Comparison of ENCODE assay signal across 10 cellular contexts in the genomic region with DNA sequence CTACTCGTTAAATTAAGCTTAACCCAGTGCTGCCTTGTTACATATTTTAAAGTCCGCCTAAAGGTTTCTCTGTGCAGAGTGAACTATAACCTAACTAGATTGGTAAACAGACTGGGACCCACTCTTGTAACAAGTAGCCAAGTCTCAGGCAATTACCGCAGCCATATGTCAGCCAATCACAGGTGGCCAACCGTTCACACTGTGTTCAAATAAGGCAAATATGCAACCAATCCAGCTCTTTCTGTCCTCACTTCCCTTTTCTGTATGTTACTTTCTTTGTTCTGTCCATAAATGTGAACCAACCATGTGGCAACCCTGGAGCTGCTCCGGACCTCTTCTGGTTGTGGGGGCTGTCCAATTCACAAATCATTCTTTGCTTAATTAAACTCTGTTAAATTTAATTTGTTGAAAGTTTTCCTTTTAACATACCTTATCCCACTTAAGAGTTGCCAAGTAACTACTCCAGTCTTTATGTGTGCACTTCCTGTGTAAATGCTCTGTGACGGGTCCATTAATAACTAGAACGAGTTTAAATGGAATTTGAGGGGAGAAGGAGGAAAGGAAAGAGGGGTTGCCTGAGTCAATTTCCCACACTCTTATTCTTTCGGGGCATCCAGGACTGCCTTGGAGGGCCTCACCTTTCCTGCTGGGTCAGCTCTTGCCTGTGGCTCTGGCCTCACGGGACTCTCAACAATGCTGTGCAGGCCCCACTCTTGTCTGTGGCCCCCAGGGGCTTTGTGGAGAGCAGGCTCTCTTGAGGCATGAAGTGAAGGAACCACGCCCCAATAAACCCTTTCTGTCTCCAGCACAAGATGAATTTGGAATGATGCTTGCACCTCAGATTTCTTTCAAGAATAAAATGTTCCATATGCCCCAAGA. TPM values are rescaled to one million over a fixed set of nuclear protein-coding genes. Genes with fewer than 3 reads are reported as not detected.
DNase-seq lines count a peak whose midpoint lies in the region; ATAC-seq and TF ChIP-seq lines count a peak whose summit lies in the region.
"Had no signal": no experiment of that assay in that cellular context is flagged by ENCODE, and none has a peak within 500 bp of the region (broad histone marks: within the 10 kb centered on the region; RNA-seq: fewer than 3 reads in every experiment).

No MANE protein-coding gene starts in this region.

- CTCF ChIA-PET in Calu3 (lab: Charles Lee), result interaction anchor here (1.1 kb wide), 1 partner anchor 112 kb away, joined by 3 read pairs; no protein-coding TSS in a partner anchor
- CTCF ChIA-PET in mammary epithelial cell (lab: Charles Lee; ENCODE audit: low non-redundant PET), result no interaction called here

- in situ Hi-C loops in mammary epithelial cell (cut with MboI; ENCODE audit: low sequenced_read_pairs in 2 of 2), result no loop called here

- no peaks in the 10 kb centered on the region for H3K9me3 Mint-ChIP-seq in Calu3 (ENCODE audit: low read depth, unreplicated experiment)

- ATAC-seq in GM21360 (IDR thresholded peaks at IDR 0.05; ENCODE audit: unreplicated experiment) (peak; percentile 71), HG03439 (IDR thresholded peaks at IDR 0.05; ENCODE audit: unreplicated experiment) (peak; percentile 85)

- no peak overlapping the region for H3K27ac Mint-ChIP-seq in Calu3 (ENCODE audit: unreplicated experiment)
- H3K27ac Mint-ChIP-seq: activated naive CD8-positive, alpha-beta T cell had no signal

- no peak overlapping the region for H3K4me2 ChIP-seq in mammary epithelial cell (ENCODE audit: insufficient read depth, low read depth, low read length)
- H3K4me2 ChIP-seq: PC-9 had no signal

- no peak overlapping the region for H3K4me3 Mint-ChIP-seq in Calu3 (ENCODE audit: low read depth, unreplicated experiment)
- H3K4me3 Mint-ChIP-seq: activated naive CD8-positive, alpha-beta T cell had no signal

- no peaks in the 10 kb centered on the region for H3K9me3 ChIP-seq in mammary epithelial cell (replicated peaks; ENCODE audit: insufficient read depth, low read length)

- H4K20me1 ChIP-seq in mammary epithelial cell (ENCODE audit: insufficient read depth, low read length), result no peaks in the 10 kb centered on the region

- H3K36me3 Mint-ChIP-seq in Calu3 (ENCODE audit: insufficient read depth, unreplicated experiment), result peaks cover 3% of the 10 kb centered on the region

- H3K27me3 ChIP-seq in mammary epithelial cell (ENCODE audit: insufficient read depth, low read length), result no peaks in the 10 kb centered on the region

- H2AFZ ChIP-seq in mammary epithelial cell (ENCODE audit: low read depth, low read length), result no peak overlapping the region
- H2AFZ ChIP-seq: PC-9 had no signal

- H3K36me3 ChIP-seq in mammary epithelial cell (ENCODE audit: insufficient read depth, low read length), result no peaks in the 10 kb centered on the region

- H3K4me1 Mint-ChIP-seq in Calu3 (ENCODE audit: low read depth, unreplicated experiment), result peaks cover 10% of the 10 kb centered on the region

- no peaks in the 10 kb centered on the region for H3K27me3 Mint-ChIP-seq in Calu3 (ENCODE audit: unreplicated experiment)
- H3K27me3 Mint-ChIP-seq: activated naive CD8-positive, alpha-beta T cell had no signal

- H3K4me3 ChIP-seq in mammary epithelial cell (replicated peaks in 1 of 3; ENCODE audit: insufficient read depth in 1 of 3, low read depth in 2 of 3, low read length in 3 of 3), result no peak overlapping the region
- H3K4me3 ChIP-seq: PC-9 had no signal

- H3K9ac ChIP-seq in mammary epithelial cell (ENCODE audit: insufficient read depth, low read length), result no peak overlapping the region

- TF ChIP-seq CTCF in Calu3 (IDR thresholded peaks at IDR 0.05; ENCODE audit: unreplicated experiment) (no peak), mammary epithelial cell (conservative IDR thresholded peaks at IDR 0.05 in 1 of 2, IDR thresholded peaks at IDR 0.05 in 1 of 2; ENCODE audit: extremely low read depth in 1 of 2, insufficient read depth in 1 of 2, low read depth in 1 of 2, low read length in 2 of 2) (no peak)

- DNase-seq in GF-D8 (lab: John Stamatoyannopoulos, UW) (peak; percentile 77), caudate nucleus (lab: John Stamatoyannopoulos, UW) (no peak), AG08396 (ENCODE audit: low spot score) (no peak), NCI-H1048 (lab: John Stamatoyannopoulos, UW) (no peak), Calu3 (no peak), mammary epithelial cell (no peak)
- DNase-seq: PC-9 had no signal

- dilution Hi-C loops in mammary epithelial cell (cut with HindIII; ENCODE audit: low sequenced_read_pairs), result loop anchor here (5.0 kb wide), 1 partner anchor 460 kb away; no protein-coding TSS in a partner anchor

- intact Hi-C loops in Calu3 (cut with micrococcal nuclease; ENCODE audit: unreplicated experiment) (no loop called here), mammary epithelial cell (cut with micrococcal nuclease) (loop anchor here (10.0 kb wide), 1 partner anchor 177 kb away; no protein-coding TSS in a partner anchor)

- WGBS in mammary epithelial cell (ENCODE audit: low coverage, missing lambda C conversion rate), result 98% methylated on average over 10 of the region's 10 CpGs

- no peaks in the 10 kb centered on the region for H3K79me2 ChIP-seq in mammary epithelial cell (ENCODE audit: insufficient read depth, low read length)

- BruUV-seq in Calu3 (replicated peaks; lab: Mats Ljungman, UMichigan) (no TSS peak), mammary epithelial cell (replicated peaks; lab: Mats Ljungman, UMichigan) (no TSS peak)

- peaks cover 31% of the 10 kb centered on the region for H3K4me1 ChIP-seq in mammary epithelial cell (ENCODE audit: insufficient read depth, low read length)

- H3K27ac ChIP-seq in caudate nucleus (ENCODE audit: low read depth, low read length) (peak overlapping the region; percentile 68), mammary epithelial cell (ENCODE audit: insufficient read depth, low read depth, low read length) (no peak overlapping the region)
- H3K27ac ChIP-seq: PC-9 had no signal

RNA-seq across cellular contexts. Expression of a gene that starts 6.6 kb away (rescaled TPM):
- total RNA-seq in Calu3 (2022) (1,797 and 1,889 TPM in 2 replicates), mammary epithelial cell (1,000 to 10,000 TPM in 1 of 2 donors, 100 to 1,000 TPM in 1; 855 to 2,728 TPM)
- 1,666 TPM for polyA plus RNA-seq in mammary epithelial cell
- polyA minus RNA-seq in mammary epithelial cell, result 996 TPM
